1 cellular context compared by ENCODE assay signal in genomic region chr20:60057866-60058807, GRCh38.
A peak's percentile ranks its signal among the peaks of the same experiment; 100 is the strongest.
TF ChIP-seq lines count a peak whose summit lies in the region.

No MANE protein-coding gene starts in this region.

TF ChIP-seq in HEK293, 187 proteins besides CTCF, POLR2A, EP300 and RAD21 (continued from another document and continues in another):
- TF ChIP-seq ZNF239 (tag by site-specific recombination; IDR thresholded peaks at IDR 0.05) (no peak), SETDB1 (IDR thresholded peaks at IDR 0.05; ENCODE audit: insufficient read length, low read length) (no peak), HOXA7 (CRISPR knock-in tag; IDR thresholded peaks at IDR 0.05; ENCODE audit: borderline replicate concordance) (no peak), IKZF3 (tag by site-specific recombination; IDR thresholded peaks at IDR 0.05) (0 out of 2 replicates have a peak, but pooled peaks have one; percentile 50), ZNF510 (tag by site-specific recombination; IDR thresholded peaks at IDR 0.05; ENCODE audit: insufficient replicate concordance) (no peak), BCL6B (tag by site-specific recombination; IDR thresholded peaks at IDR 0.05) (no peak), ZNF174 (tag by site-specific recombination; IDR thresholded peaks at IDR 0.05) (no peak), SP3 (tag by site-specific recombination; IDR thresholded peaks at IDR 0.05) (no peak), ZBTB6 (tag by site-specific recombination; IDR thresholded peaks at IDR 0.05) (no peak), ZNF394 (tag by site-specific recombination; IDR thresholded peaks at IDR 0.05; ENCODE audit: borderline replicate concordance) (peak; percentile 24; the same call in 1 of the 2 replicates), ZFHX2 (tag by site-specific recombination; conservative IDR thresholded peaks at IDR 0.05) (no peak), SCRT2 (tag by site-specific recombination; IDR thresholded peaks at IDR 0.05) (peak; percentile 99), ZNF341 (tag by site-specific recombination; IDR thresholded peaks at IDR 0.05; ENCODE audit: low read depth) (0 out of 2 replicates have a peak, but pooled peaks have one; percentile 25), ZNF18 (tag by site-specific recombination; IDR thresholded peaks at IDR 0.05) (peak; percentile 85), WT1 (tag by site-specific recombination; IDR thresholded peaks at IDR 0.05) (peak; percentile 60; the same call in 1 of the 2 replicates), PRDM10 (tag by site-specific recombination; IDR thresholded peaks at IDR 0.05) (peak; percentile 80), ZNF843 (tag by site-specific recombination; IDR thresholded peaks at IDR 0.05) (no peak), TRIM28 (IDR thresholded peaks at IDR 0.05; ENCODE audit: borderline replicate concordance, low read length) (peak; percentile 84), ZNF544 (tag by site-specific recombination; IDR thresholded peaks at IDR 0.05) (no peak), GLIS2 (tag by site-specific recombination; IDR thresholded peaks at IDR 0.05) (peak; percentile 89), ZNF549 (tag by site-specific recombination; IDR thresholded peaks at IDR 0.05) (no peak), ZNF501 (tag by site-specific recombination; IDR thresholded peaks at IDR 0.05) (no peak), ZNF488 (tag by site-specific recombination; IDR thresholded peaks at IDR 0.05) (no peak), ZNF155 (tag by site-specific recombination; IDR thresholded peaks at IDR 0.05) (no peak), ZNF391 (tag by site-specific recombination; IDR thresholded peaks at IDR 0.05; ENCODE audit: borderline replicate concordance, low read depth) (no peak), PRDM1 (tag by site-specific recombination; IDR thresholded peaks at IDR 0.05) (no peak), TCF7L2 (IDR thresholded peaks at IDR 0.05; ENCODE audit: borderline replicate concordance, low read depth, low read length) (peak; percentile 60; the same call in 1 of the 2 replicates), ZNF202 (tag by site-specific recombination; IDR thresholded peaks at IDR 0.05; ENCODE audit: borderline replicate concordance) (no peak), ZBTB1 (tag by site-specific recombination; IDR thresholded peaks at IDR 0.05) (peak; percentile 71; the same call in 1 of the 2 replicates), KLF1 (tag by site-specific recombination; IDR thresholded peaks at IDR 0.05) (no peak), ZNF16 (tag by site-specific recombination; IDR thresholded peaks at IDR 0.05; ENCODE audit: low read depth) (0 out of 2 replicates have a peak, but pooled peaks have one; percentile 11), ZNF645 (tag by site-specific recombination; IDR thresholded peaks at IDR 0.05) (no peak), ZBTB7A (tag by site-specific recombination; IDR thresholded peaks at IDR 0.05; ENCODE audit: low read depth) (no peak), ZFP3 (tag by site-specific recombination; IDR thresholded peaks at IDR 0.05; ENCODE audit: low read depth) (no peak), ZBTB21 (tag by site-specific recombination; IDR thresholded peaks at IDR 0.05) (peak; percentile 85), ZNF146 (tag by site-specific recombination; IDR thresholded peaks at IDR 0.05) (no peak), ZNF2 (tag by site-specific recombination; IDR thresholded peaks at IDR 0.05) (no peak), ZNF114 (tag by site-specific recombination; IDR thresholded peaks at IDR 0.05) (no peak), ZNF660 (tag by site-specific recombination; IDR thresholded peaks at IDR 0.05) (no peak), ZNF580 (tag by site-specific recombination; IDR thresholded peaks at IDR 0.05) (no peak), ZBTB20 (tag by site-specific recombination; IDR thresholded peaks at IDR 0.05) (peak; percentile 88), MEIS1 (CRISPR knock-in tag; IDR thresholded peaks at IDR 0.05; ENCODE audit: borderline replicate concordance) (no peak), ZNF211 (tag by site-specific recombination; IDR thresholded peaks at IDR 0.05; ENCODE audit: low read depth) (no peak), ZNF416 (tag by site-specific recombination; IDR thresholded peaks at IDR 0.05) (no peak), ZNF24 (tag by site-specific recombination; IDR thresholded peaks at IDR 0.05) (0 out of 2 replicates have a peak, but pooled peaks have one; percentile 54), ZNF624 (tag by site-specific recombination; IDR thresholded peaks at IDR 0.05) (no peak), INSM2 (tag by site-specific recombination; IDR thresholded peaks at IDR 0.05) (peak; percentile 48; the same call in 1 of the 2 replicates), ZNF354C (tag by site-specific recombination; IDR thresholded peaks at IDR 0.05; ENCODE audit: borderline replicate concordance, low read depth) (no peak), PRDM2 (tag by site-specific recombination; IDR thresholded peaks at IDR 0.05; ENCODE audit: borderline replicate concordance) (no peak)
